Comparison of ENCODE assay signal across 12 cellular contexts in the genomic region with DNA sequence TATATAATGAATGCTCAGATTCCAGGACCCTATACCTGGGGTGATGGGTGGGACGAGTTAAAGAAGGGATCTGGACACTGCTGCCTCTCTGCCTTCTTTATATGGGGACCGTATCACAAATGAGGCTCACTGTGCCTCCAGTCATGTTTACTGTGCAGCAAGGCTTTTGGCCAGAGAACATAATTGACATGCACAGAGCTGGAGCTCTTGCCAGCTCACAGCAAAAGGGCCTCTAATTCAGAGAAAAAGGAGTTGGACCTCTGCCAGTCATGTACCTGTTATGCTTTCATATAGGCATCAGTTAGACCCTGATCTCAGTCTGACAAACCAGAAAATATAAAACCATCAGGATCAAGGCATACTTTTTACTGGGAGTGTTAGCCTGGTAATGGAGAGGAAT.
DNase-seq lines count a peak whose midpoint lies in the region; ATAC-seq and TF ChIP-seq lines count a peak whose summit lies in the region.
"Had no signal": no experiment of that assay in that cellular context is flagged by ENCODE, and none has a peak within 500 bp of the region (broad histone marks: within the 10 kb centered on the region; RNA-seq: fewer than 3 reads in every experiment).

No MANE protein-coding gene starts in this region.

- H3K4me1 Mint-ChIP-seq in stimulated activated effector memory CD8-positive, alpha-beta T cell treated with anti-CD3 and anti-CD28 coated beads, Interleukin-12 subunit alpha, Interleukin-12 subunit beta, amount 100 ng/mL, for 72 hours = no peaks in the 10 kb centered on the region
- H3K4me1 Mint-ChIP-seq in activated T-cell treated with anti-CD3 and anti-CD28 coated beads, Interleukin-2, amount 50 U/mL, for 72 hours (ENCODE audit: low read depth) = no peaks in the 10 kb centered on the region
- H3K4me1 Mint-ChIP-seq: activated CD4-positive, alpha-beta T cell treated with anti-CD3 and anti-CD28 coated beads, Interleukin-2, amount 10 ng/mL, durations not matched to agents 24 days and 14 days; IgD-negative memory B cell had no signal

- no peaks in the 10 kb centered on the region for H3K27me3 ChIP-seq in RWPE2 (ENCODE audit: insufficient read depth, poor library complexity, severe bottlenecking)
- no peaks in the 10 kb centered on the region for H3K27me3 ChIP-seq in right atrium auricular region

- DNase-seq in COLO668 (lab: John Stamatoyannopoulos, UW; ENCODE audit: unreplicated experiment) (peak; percentile 41), NCI-H1105 treated with DMSO at 0.1 percent for 48 hours (lab: John Stamatoyannopoulos, UW) (peak; percentile 97), RWPE2 (ENCODE audit: low spot score) (no peak), right atrium auricular region (ENCODE audit: low spot score) (no peak), anterior cingulate cortex (lab: John Stamatoyannopoulos, UW) (no peak), SW480 (ENCODE audit: low spot score) (no peak)
- no peak for DNase-seq in stimulated activated effector memory CD8-positive, alpha-beta T cell treated with anti-CD3 and anti-CD28 coated beads, Interleukin-12 subunit alpha, Interleukin-12 subunit beta, amount 100 ng/mL, for 72 hours (ENCODE audit: low spot score in 2 of 2)
- DNase-seq in activated T-cell treated with anti-CD3 and anti-CD28 coated beads, Interleukin-2, amount 50 U/mL, for 72 hours = no peak
- DNase-seq: activated CD4-positive, alpha-beta T cell treated with anti-CD3 and anti-CD28 coated beads, Interleukin-2, amount 10 ng/mL, durations not matched to agents 24 days and 14 days; activated gamma-delta T cell treated with Interleukin-2 at 50 U/mL for 16 hours; effector CD8-positive, alpha-beta T cell had no signal

- H3K36me3 ChIP-seq in RWPE2 (ENCODE audit: low read depth) (no peaks in the 10 kb centered on the region), right atrium auricular region (no peaks in the 10 kb centered on the region)

- TF ChIP-seq CTCF in RWPE2 (IDR thresholded peaks at IDR 0.05; ENCODE audit: poor library complexity, severe bottlenecking) = no peak
- no peak for TF ChIP-seq CTCF in right atrium auricular region (IDR thresholded peaks at IDR 0.05)

- H3K4me1 ChIP-seq in RWPE2 (ENCODE audit: insufficient read depth, poor library complexity, severe bottlenecking) = no peaks in the 10 kb centered on the region
- H3K4me1 ChIP-seq in right atrium auricular region = peaks cover 0 to 18% of the 10 kb centered on the region in 2 donors

- H3K9me3 ChIP-seq in RWPE2 (ENCODE audit: severe bottlenecking) (no peaks in the 10 kb centered on the region), right atrium auricular region (no peaks in the 10 kb centered on the region)

- ATAC-seq in RWPE2 (ENCODE audit: low read depth) = peak; percentile 35; the same call in 2 of the 3 replicates
- no peak for ATAC-seq in stimulated activated effector memory CD8-positive, alpha-beta T cell treated with anti-CD3 and anti-CD28 coated beads, Interleukin-12 subunit alpha, Interleukin-12 subunit beta, amount 100 ng/mL, for 72 hours
- ATAC-seq in activated T-cell treated with anti-CD3 and anti-CD28 coated beads, Interleukin-2, amount 50 U/mL, for 72 hours (replicated peaks in 1 of 2) = no peak

- H3K27ac ChIP-seq in RWPE2 (ENCODE audit: poor library complexity, severe bottlenecking) = no peak overlapping the region
- H3K27ac ChIP-seq in right atrium auricular region = peak overlapping the region; percentile 63 to 71

- H3K27me3 Mint-ChIP-seq in activated T-cell treated with anti-CD3 and anti-CD28 coated beads, Interleukin-2, amount 50 U/mL, for 72 hours (ENCODE audit: low read depth) = no peaks in the 10 kb centered on the region
- H3K27me3 Mint-ChIP-seq: activated CD4-positive, alpha-beta T cell treated with anti-CD3 and anti-CD28 coated beads, Interleukin-2, amount 10 ng/mL, durations not matched to agents 24 days and 14 days; IgD-negative memory B cell had no signal

- H3K4me3 Mint-ChIP-seq in stimulated activated effector memory CD8-positive, alpha-beta T cell treated with anti-CD3 and anti-CD28 coated beads, Interleukin-12 subunit alpha, Interleukin-12 subunit beta, amount 100 ng/mL, for 72 hours = no peak overlapping the region
- H3K4me3 Mint-ChIP-seq in activated T-cell treated with anti-CD3 and anti-CD28 coated beads, Interleukin-2, amount 50 U/mL, for 72 hours = no peak overlapping the region
- H3K4me3 Mint-ChIP-seq: activated CD4-positive, alpha-beta T cell treated with anti-CD3 and anti-CD28 coated beads, Interleukin-2, amount 10 ng/mL, durations not matched to agents 24 days and 14 days; IgD-negative memory B cell had no signal

- H3K9me3 Mint-ChIP-seq in stimulated activated effector memory CD8-positive, alpha-beta T cell treated with anti-CD3 and anti-CD28 coated beads, Interleukin-12 subunit alpha, Interleukin-12 subunit beta, amount 100 ng/mL, for 72 hours = no peaks in the 10 kb centered on the region
- no peaks in the 10 kb centered on the region for H3K9me3 Mint-ChIP-seq in activated T-cell treated with anti-CD3 and anti-CD28 coated beads, Interleukin-2, amount 50 U/mL, for 72 hours
- H3K9me3 Mint-ChIP-seq: activated CD4-positive, alpha-beta T cell treated with anti-CD3 and anti-CD28 coated beads, Interleukin-2, amount 10 ng/mL, durations not matched to agents 24 days and 14 days had no signal

- H3K4me3 ChIP-seq in RWPE2 (ENCODE audit: severe bottlenecking) (no peak overlapping the region), right atrium auricular region (no peak overlapping the region)

- no peaks in the 10 kb centered on the region for H3K36me3 Mint-ChIP-seq in stimulated activated effector memory CD8-positive, alpha-beta T cell treated with anti-CD3 and anti-CD28 coated beads, Interleukin-12 subunit alpha, Interleukin-12 subunit beta, amount 100 ng/mL, for 72 hours
- H3K36me3 Mint-ChIP-seq in activated T-cell treated with anti-CD3 and anti-CD28 coated beads, Interleukin-2, amount 50 U/mL, for 72 hours (ENCODE audit: insufficient read depth in 2 of 2) = no peaks in the 10 kb centered on the region
- H3K36me3 Mint-ChIP-seq: IgD-negative memory B cell had no signal

- no peak overlapping the region for H3K27ac Mint-ChIP-seq in stimulated activated effector memory CD8-positive, alpha-beta T cell treated with anti-CD3 and anti-CD28 coated beads, Interleukin-12 subunit alpha, Interleukin-12 subunit beta, amount 100 ng/mL, for 72 hours
- no peak overlapping the region for H3K27ac Mint-ChIP-seq in activated T-cell treated with anti-CD3 and anti-CD28 coated beads, Interleukin-2, amount 50 U/mL, for 72 hours
- H3K27ac Mint-ChIP-seq: activated CD4-positive, alpha-beta T cell treated with anti-CD3 and anti-CD28 coated beads, Interleukin-2, amount 10 ng/mL, durations not matched to agents 24 days and 14 days; IgD-negative memory B cell had no signal

Comparison
In these comparisons a context has a peak if more than half of its experiments do, and no peak if none do; other contexts are left out.
1. DNase-seq: peak in COLO668 (single experiment) and NCI-H1105 treated with DMSO at 0.1 percent for 48 hours (single experiment); none in RWPE2 (single experiment), right atrium auricular region (single experiment), anterior cingulate cortex (0 of 58), SW480 (single experiment), stimulated activated effector memory CD8-positive, alpha-beta T cell treated with anti-CD3 and anti-CD28 coated beads, Interleukin-12 subunit alpha, Interleukin-12 subunit beta, amount 100 ng/mL, for 72 hours (0 of 2) and activated T-cell treated with anti-CD3 and anti-CD28 coated beads, Interleukin-2, amount 50 U/mL, for 72 hours (0 of 2).